In genomic region chr13:76874466-76874865, GRCh38 we compare ENCODE assay signal across 10 cellular contexts. TPM values are rescaled to one million over a fixed set of nuclear protein-coding genes. Genes with fewer than 3 reads are reported as not detected.
DNase-seq lines count a peak whose midpoint lies in the region; ATAC-seq and TF ChIP-seq lines count a peak whose summit lies in the region.
"Had no signal": no experiment of that assay in that cellular context is flagged by ENCODE, and none has a peak within 500 bp of the region (broad histone marks: within the 10 kb centered on the region; RNA-seq: fewer than 3 reads in every experiment).

No MANE protein-coding gene starts in this region.

- no peaks in the 10 kb centered on the region for H3K9me3 ChIP-seq in left lung
- H3K9me3 ChIP-seq: suprapubic skin had no signal

- DNase-seq in left lung = no peak
- no peak for DNase-seq in activated naive CD4-positive, alpha-beta T cell treated with anti-CD3 and anti-CD28 coated beads, Interleukin-2, amount 50 U/mL, for 16 hours
- no peak for DNase-seq in caudate nucleus (lab: John Stamatoyannopoulos, UW)
- no peak for DNase-seq in NCI-H2107 (lab: John Stamatoyannopoulos, UW)
- DNase-seq in NCI-H510A (lab: John Stamatoyannopoulos, UW) = no peak
- DNase-seq: activated CD8-positive, alpha-beta memory T cell treated with anti-CD3 and anti-CD28 coated beads, Interleukin-2, amount 10 ng/mL, durations not matched to agents 7 days and 5 days had no signal

- no peak overlapping the region for H3K27ac ChIP-seq in left lung
- H3K27ac ChIP-seq in caudate nucleus (ENCODE audit: low read depth, low read length) = no peak overlapping the region
- H3K27ac ChIP-seq: suprapubic skin had no signal

- ATAC-seq in GM18858 (IDR thresholded peaks at IDR 0.05; ENCODE audit: unreplicated experiment) (peak; percentile 78), GM21723 (IDR thresholded peaks at IDR 0.05; ENCODE audit: unreplicated experiment) (peak; percentile 88), HG03342 (IDR thresholded peaks at IDR 0.05; ENCODE audit: unreplicated experiment) (peak; percentile 74), left lung (peak; percentile 38)
- ATAC-seq: activated CD8-positive, alpha-beta memory T cell treated with anti-CD3 and anti-CD28 coated beads, Interleukin-2, amount 10 ng/mL, durations not matched to agents 7 days and 5 days had no signal

- H3K27me3 ChIP-seq in left lung = no peaks in the 10 kb centered on the region
- H3K27me3 ChIP-seq: suprapubic skin had no signal

- peaks cover 0 to 29% of the 10 kb centered on the region in 2 donors for H3K4me1 ChIP-seq in left lung

- no peaks in the 10 kb centered on the region for H3K36me3 ChIP-seq in left lung
- H3K36me3 ChIP-seq: suprapubic skin had no signal

- H3K4me3 ChIP-seq in left lung = no peak overlapping the region
- H3K4me3 ChIP-seq: suprapubic skin had no signal

- no peak for TF ChIP-seq CTCF in left lung (IDR thresholded peaks at IDR 0.05)

- intact Hi-C loops in left lung (cut with DNase I) = no loop called here

RNA-seq across cellular contexts. Expression of gene KCTD12, which starts 11.7 kb away (rescaled TPM):
- total RNA-seq in left lung = 100 to 1,000 TPM; 153 to 193 TPM

Comparison
In these comparisons a context has a peak if more than half of its experiments do, and no peak if none do; other contexts are left out.
1. ATAC-seq: peak in every context shown above with its lines; median percentile 88 in GM21723; 78 in GM18858; 74 in HG03342; 38 in left lung.